In the genomic region with DNA sequence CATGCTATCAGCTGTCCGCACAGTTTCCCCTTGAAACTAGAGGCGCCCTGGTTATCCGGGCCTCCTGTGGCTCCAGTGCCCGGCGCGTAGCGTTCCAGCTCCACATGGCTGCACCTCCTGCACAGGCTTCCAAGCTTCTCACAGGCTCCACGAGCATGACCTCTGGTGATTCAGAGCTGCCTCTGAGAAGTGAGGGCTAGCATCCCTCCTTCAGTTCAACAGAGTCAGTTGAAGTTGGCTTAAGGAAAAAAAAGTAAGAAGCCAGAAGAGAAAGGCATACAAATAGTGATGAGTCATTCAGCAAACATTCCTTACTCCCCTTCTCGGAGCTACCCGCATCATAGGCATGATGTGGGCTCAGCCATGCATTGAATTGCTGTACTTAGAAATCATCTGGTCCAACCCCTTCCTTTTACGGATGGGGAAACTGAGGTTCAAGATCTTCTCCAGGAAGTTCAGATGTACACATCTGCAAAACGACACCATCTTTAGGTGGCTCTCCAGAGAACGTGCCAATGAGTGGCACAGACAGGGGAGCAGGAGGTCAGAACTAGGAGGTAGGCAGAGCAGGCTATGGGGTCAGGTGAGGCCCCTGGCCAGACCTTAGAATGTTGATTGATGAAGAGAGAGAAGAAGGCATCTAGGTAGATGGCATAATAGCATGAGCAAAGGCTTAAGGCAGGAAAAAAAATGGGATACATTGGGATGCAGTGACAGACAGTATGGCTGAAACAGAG, we compare ENCODE assay signal across 10 cellular contexts.
DNase-seq lines count a peak whose midpoint lies in the region; TF ChIP-seq lines count a peak whose summit lies in the region.
"Had no signal": no experiment of that assay in that cellular context is flagged by ENCODE, and none has a peak within 500 bp of the region (broad histone marks: within the 10 kb centered on the region; RNA-seq: fewer than 3 reads in every experiment).

No MANE protein-coding gene starts in this region.

- no peak for TF ChIP-seq CTCF in CD14-positive monocyte (IDR thresholded peaks at IDR 0.05)

- H3K4me3 Mint-ChIP-seq in CD14-positive monocyte = no peak overlapping the region

- DNase-seq in AG08396 (ENCODE audit: low spot score) (peak; percentile 84), HT-29 (ENCODE audit: low spot score) (peak; percentile 75), T47D (ENCODE audit: low read depth in 1 of 2, low spot score in 1 of 2) (peak; percentile 73 to 74), kidney tubule cell (ENCODE audit: low spot score) (peak; percentile 99), CD14-positive monocyte (ENCODE audit: low spot score) (no peak), NCI-H2227 (lab: John Stamatoyannopoulos, UW; ENCODE audit: unreplicated experiment) (no peak)
- DNase-seq in activated effector memory CD4-positive, alpha-beta T cell treated with anti-CD3 and anti-CD28 coated beads, Interleukin-2, amount 50 U/mL, for 16 hours = no peak
- DNase-seq in stimulated activated naive CD4-positive, alpha-beta T cell treated with Interleukin-2 at 50 U/mL for 16 hours (lab: John Stamatoyannopoulos, UW) = no peak
- DNase-seq: activated CD8-positive, alpha-beta memory T cell treated with anti-CD3 and anti-CD28 coated beads, Interleukin-2, amount 50 U/mL, for 4 hours; NCI-H1092 treated with DMSO at 0.1 percent for 48 hours had no signal

- peaks cover 12 to 14% (median 14%) of the 10 kb centered on the region in 3 donors for H3K27me3 Mint-ChIP-seq in CD14-positive monocyte (ENCODE audit: low read depth in 3 of 3)

- no peaks in the 10 kb centered on the region for H3K4me1 Mint-ChIP-seq in CD14-positive monocyte

- no peaks in the 10 kb centered on the region for H3K9me3 Mint-ChIP-seq in CD14-positive monocyte

- H3K27ac Mint-ChIP-seq in CD14-positive monocyte = no peak overlapping the region

- no peaks in the 10 kb centered on the region for H3K36me3 Mint-ChIP-seq in CD14-positive monocyte

- in situ Hi-C loops in T47D (cut with HindIII; ENCODE audit: low pct_unique_long_range_greater_than_20kb, low sequenced_read_pairs) = no loop called here

- intact Hi-C loops in CD14-positive monocyte (cut with micrococcal nuclease) = no loop called here

Comparison
In these comparisons a context has a peak if more than half of its experiments do, and no peak if none do; other contexts are left out.
1. DNase-seq: peak in AG08396 (single experiment), HT-29 (single experiment), T47D (2 of 2) and kidney tubule cell (single experiment); none in CD14-positive monocyte (single experiment), activated effector memory CD4-positive, alpha-beta T cell treated with anti-CD3 and anti-CD28 coated beads, Interleukin-2, amount 50 U/mL, for 16 hours (single experiment), stimulated activated naive CD4-positive, alpha-beta T cell treated with Interleukin-2 at 50 U/mL for 16 hours (single experiment) and NCI-H2227 (single experiment).